Comparison of ENCODE assay signal across 1 cellular context in the genomic region with DNA sequence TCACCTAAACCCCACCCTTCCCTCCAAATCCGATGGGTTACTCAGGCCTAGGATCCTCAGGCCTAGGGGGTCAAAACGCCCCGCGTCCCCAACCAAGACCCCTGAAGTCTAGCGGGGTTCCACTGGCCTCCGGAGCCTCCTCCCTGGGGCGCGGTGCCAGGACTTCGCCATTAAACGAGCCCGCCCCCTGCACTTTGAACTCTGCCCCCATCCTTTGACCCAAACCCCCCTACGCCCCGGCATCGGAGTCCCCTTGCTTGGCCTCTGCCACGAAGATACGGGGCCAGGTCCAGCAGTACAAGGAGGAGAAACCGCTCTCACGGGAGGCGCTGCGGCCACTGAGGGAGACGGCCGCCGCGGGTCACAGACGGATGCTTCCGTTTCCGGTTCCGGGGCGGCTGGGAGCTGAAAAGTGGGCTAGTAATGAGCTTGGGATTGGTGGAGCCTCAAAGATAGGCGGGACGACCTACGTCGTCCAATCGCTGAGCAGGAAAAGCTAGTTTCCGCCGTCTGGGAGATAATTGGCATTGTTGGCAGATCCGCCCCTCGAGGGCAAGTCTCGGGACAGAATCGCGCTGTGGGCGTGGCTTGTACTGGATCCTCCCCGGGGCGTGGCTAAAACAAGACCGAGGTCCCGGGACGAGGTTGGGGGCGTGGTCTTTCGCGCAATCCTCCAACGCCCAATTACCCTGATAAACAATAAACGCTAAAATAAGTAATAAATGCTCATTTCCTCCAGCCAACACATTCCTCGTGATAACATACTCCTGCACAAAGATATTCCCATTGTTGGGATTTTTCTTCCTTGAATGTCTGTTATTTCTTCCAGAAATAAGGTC.
A peak's percentile ranks its signal among the peaks of the same experiment; 100 is the strongest.
TF ChIP-seq lines count a peak whose summit lies in the region.

No MANE protein-coding gene starts in this region.

TF ChIP-seq in HEK293, 187 proteins besides CTCF, POLR2A, EP300 and RAD21 (continued from another document):
- TF ChIP-seq ZNF639 (tag by site-specific recombination; IDR thresholded peaks at IDR 0.05) (peak; percentile 85), ZEB2 (tag by site-specific recombination; IDR thresholded peaks at IDR 0.05) (peak; percentile 38), ZFP69B (tag by site-specific recombination; IDR thresholded peaks at IDR 0.05) (peak; percentile 39; the same call in 1 of the 2 replicates), ZNF660 (tag by site-specific recombination; IDR thresholded peaks at IDR 0.05) (0 out of 2 replicates have a peak, but pooled peaks have one; percentile 6), ZBTB8A (tag by site-specific recombination; IDR thresholded peaks at IDR 0.05) (peak; percentile 13), ZNF785 (tag by site-specific recombination; IDR thresholded peaks at IDR 0.05) (0 out of 2 replicates have a peak, but pooled peaks have one; percentile 21), ZNF19 (tag by site-specific recombination; IDR thresholded peaks at IDR 0.05; ENCODE audit: low read depth) (no peak), ZNF529 (tag by site-specific recombination; IDR thresholded peaks at IDR 0.05; ENCODE audit: insufficient replicate concordance) (no peak), ZNF670 (tag by site-specific recombination; IDR thresholded peaks at IDR 0.05; ENCODE audit: low read depth) (no peak), GFI1B (tag by site-specific recombination; IDR thresholded peaks at IDR 0.05) (no peak), ZFHX2 (tag by site-specific recombination; conservative IDR thresholded peaks at IDR 0.05) (no peak), ZNF621 (tag by site-specific recombination; IDR thresholded peaks at IDR 0.05) (no peak), ZNF707 (tag by site-specific recombination; IDR thresholded peaks at IDR 0.05) (no peak), ZNF350 (tag by site-specific recombination; IDR thresholded peaks at IDR 0.05) (no peak), ZNF548 (tag by site-specific recombination; IDR thresholded peaks at IDR 0.05) (no peak), ZNF223 (tag by site-specific recombination; IDR thresholded peaks at IDR 0.05) (no peak), ZNF600 (tag by site-specific recombination; IDR thresholded peaks at IDR 0.05) (no peak), ZSCAN4 (tag by site-specific recombination; IDR thresholded peaks at IDR 0.05) (no peak; the same call in 1 of the 2 replicates), HOXC10 (CRISPR knock-in tag; IDR thresholded peaks at IDR 0.05) (no peak), MYNN (tag by site-specific recombination; IDR thresholded peaks at IDR 0.05; ENCODE audit: borderline replicate concordance) (no peak)
- TF ChIP-seq, protein P1, sequence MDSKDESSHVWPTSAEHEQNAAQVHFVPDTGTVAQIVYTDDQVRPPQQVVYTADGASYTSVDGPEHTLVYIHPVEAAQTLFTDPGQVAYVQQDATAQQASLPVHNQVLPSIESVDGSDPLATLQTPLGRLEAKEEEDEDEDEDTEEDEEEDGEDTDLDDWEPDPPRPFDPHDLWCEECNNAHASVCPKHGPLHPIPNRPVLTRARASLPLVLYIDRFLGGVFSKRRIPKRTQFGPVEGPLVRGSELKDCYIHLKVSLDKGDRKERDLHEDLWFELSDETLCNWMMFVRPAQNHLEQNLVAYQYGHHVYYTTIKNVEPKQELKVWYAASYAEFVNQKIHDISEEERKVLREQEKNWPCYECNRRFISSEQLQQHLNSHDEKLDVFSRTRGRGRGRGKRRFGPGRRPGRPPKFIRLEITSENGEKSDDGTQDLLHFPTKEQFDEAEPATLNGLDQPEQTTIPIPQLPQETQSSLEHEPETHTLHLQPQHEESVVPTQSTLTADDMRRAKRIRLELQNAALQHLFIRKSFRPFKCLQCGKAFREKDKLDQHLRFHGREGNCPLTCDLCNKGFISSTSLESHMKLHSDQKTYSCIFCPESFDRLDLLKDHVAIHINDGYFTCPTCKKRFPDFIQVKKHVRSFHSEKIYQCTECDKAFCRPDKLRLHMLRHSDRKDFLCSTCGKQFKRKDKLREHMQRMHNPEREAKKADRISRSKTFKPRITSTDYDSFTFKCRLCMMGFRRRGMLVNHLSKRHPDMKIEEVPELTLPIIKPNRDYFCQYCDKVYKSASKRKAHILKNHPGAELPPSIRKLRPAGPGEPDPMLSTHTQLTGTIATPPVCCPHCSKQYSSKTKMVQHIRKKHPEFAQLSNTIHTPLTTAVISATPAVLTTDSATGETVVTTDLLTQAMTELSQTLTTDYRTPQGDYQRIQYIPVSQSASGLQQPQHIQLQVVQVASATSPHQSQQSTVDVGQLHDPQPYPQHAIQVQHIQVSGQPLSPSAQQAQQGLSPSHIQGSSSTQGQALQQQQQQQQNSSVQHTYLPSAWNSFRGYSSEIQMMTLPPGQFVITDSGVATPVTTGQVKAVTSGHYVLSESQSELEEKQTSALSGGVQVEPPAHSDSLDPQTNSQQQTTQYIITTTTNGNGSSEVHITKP (tag by site-specific recombination; IDR thresholded peaks at IDR 0.05) = peak; percentile 74
TF ChIP-seq in HEK293: peak in this region for 56.
